1 cellular context compared by ENCODE assay signal in the genomic region with DNA sequence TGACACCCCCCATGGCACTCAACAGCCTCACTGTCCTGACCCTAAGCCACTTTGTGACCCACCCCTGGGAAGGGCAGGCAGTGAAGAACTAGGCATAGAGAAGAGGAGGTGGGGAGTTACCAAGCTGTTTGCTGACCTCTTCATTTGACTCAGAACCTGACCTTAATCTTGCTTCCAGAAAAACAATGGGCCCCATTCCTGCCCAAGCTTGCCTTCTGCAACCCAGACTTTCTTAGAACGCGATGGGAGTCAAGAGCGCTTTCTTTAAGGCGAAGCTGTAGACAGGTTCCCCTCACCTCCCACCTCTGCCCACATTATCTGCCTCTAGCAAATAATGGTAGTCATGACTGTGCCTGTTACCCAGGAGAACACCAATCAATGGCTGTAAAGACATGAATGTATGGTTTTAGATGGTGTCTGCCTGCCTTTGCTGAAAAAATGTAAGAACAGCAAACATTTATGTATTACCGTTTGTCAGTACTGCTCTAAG.
TF ChIP-seq lines count a peak whose summit lies in the region.

No MANE protein-coding gene starts in this region.

TF ChIP-seq in GM12878, 131 proteins besides CTCF, POLR2A, EP300 and RAD21:
- no peak for TF ChIP-seq RB1 (IDR thresholded peaks at IDR 0.05; ENCODE audit: borderline replicate concordance)
- TF ChIP-seq, protein P1, sequence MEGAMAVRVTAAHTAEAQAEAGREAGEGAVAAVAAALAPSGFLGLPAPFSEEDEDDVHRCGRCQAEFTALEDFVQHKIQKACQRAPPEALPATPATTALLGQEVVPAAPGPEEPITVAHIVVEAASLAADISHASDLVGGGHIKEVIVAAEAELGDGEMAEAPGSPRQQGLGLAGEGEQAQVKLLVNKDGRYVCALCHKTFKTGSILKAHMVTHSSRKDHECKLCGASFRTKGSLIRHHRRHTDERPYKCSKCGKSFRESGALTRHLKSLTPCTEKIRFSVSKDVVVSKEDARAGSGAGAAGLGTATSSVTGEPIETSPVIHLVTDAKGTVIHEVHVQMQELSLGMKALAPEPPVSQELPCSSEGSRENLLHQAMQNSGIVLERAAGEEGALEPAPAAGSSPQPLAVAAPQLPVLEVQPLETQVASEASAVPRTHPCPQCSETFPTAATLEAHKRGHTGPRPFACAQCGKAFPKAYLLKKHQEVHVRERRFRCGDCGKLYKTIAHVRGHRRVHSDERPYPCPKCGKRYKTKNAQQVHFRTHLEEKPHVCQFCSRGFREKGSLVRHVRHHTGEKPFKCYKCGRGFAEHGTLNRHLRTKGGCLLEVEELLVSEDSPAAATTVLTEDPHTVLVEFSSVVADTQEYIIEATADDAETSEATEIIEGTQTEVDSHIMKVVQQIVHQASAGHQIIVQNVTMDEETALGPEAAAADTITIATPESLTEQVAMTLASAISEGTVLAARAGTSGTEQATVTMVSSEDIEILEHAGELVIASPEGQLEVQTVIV (IDR thresholded peaks at IDR 0.05; ENCODE audit: borderline replicate concordance, partially characterized antibody), result no peak
- TF ChIP-seq RBBP5 (conservative IDR thresholded peaks at IDR 0.05), result no peak
- TF ChIP-seq JUNB (IDR thresholded peaks at IDR 0.05), result peak; percentile 24; the same call in 1 of the 2 replicates
- TF ChIP-seq, protein P2, sequence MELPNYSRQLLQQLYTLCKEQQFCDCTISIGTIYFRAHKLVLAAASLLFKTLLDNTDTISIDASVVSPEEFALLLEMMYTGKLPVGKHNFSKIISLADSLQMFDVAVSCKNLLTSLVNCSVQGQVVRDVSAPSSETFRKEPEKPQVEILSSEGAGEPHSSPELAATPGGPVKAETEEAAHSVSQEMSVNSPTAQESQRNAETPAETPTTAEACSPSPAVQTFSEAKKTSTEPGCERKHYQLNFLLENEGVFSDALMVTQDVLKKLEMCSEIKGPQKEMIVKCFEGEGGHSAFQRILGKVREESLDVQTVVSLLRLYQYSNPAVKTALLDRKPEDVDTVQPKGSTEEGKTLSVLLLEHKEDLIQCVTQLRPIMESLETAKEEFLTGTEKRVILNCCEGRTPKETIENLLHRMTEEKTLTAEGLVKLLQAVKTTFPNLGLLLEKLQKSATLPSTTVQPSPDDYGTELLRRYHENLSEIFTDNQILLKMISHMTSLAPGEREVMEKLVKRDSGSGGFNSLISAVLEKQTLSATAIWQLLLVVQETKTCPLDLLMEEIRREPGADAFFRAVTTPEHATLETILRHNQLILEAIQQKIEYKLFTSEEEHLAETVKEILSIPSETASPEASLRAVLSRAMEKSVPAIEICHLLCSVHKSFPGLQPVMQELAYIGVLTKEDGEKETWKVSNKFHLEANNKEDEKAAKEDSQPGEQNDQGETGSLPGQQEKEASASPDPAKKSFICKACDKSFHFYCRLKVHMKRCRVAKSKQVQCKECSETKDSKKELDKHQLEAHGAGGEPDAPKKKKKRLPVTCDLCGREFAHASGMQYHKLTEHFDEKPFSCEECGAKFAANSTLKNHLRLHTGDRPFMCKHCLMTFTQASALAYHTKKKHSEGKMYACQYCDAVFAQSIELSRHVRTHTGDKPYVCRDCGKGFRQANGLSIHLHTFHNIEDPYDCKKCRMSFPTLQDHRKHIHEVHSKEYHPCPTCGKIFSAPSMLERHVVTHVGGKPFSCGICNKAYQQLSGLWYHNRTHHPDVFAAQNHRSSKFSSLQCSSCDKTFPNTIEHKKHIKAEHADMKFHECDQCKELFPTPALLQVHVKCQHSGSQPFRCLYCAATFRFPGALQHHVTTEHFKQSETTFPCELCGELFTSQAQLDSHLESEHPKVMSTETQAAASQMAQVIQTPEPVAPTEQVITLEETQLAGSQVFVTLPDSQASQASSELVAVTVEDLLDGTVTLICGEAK (IDR thresholded peaks at IDR 0.05; ENCODE audit: borderline replicate concordance), result no peak
- no peak for TF ChIP-seq SRF (IDR thresholded peaks at IDR 0.05; ENCODE audit: low read depth in 2 of 2, low read length in 2 of 2)
- TF ChIP-seq, protein P3, sequence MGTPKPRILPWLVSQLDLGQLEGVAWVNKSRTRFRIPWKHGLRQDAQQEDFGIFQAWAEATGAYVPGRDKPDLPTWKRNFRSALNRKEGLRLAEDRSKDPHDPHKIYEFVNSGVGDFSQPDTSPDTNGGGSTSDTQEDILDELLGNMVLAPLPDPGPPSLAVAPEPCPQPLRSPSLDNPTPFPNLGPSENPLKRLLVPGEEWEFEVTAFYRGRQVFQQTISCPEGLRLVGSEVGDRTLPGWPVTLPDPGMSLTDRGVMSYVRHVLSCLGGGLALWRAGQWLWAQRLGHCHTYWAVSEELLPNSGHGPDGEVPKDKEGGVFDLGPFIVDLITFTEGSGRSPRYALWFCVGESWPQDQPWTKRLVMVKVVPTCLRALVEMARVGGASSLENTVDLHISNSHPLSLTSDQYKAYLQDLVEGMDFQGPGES (IDR thresholded peaks at IDR 0.05), result no peak
TF ChIP-seq in GM12878: peak in this region for 1.
